ENCODE assay signal across 14 cellular contexts in the genomic region with DNA sequence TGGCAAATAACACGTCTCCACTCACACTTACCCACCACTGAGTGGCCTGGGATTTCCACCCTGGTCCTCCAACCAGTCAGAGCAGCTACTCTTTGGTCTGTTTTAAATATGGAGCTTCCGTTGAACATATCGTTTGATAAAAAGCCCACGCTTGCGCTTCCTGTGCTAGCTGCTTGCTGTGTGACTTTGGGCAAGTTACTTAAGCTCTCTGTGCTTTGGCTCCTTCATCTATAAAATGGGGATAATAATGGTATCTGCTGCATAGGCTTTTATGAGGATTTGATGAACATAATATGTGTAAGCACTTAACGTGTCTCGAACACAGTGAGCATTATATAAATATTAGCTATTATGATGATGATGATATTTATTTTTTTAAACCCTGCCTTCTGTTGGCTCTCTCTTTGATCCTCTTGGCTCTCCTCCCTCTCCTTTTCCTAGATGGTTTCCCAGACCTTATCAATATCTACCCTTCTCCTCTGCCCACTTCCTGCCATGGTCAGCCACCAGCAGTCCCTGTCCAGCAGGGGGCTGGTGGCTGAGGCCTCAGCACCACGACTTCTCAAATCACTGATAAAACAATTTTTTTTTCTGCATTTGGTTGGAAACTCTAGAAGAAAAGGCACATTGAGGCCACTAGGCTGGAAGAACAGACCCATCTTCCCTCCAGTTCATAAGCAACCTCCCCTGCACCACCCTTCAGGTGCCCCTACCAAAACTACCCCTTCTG.
DNase-seq lines count a peak whose midpoint lies in the region; ATAC-seq and TF ChIP-seq lines count a peak whose summit lies in the region.
"Had no signal": no experiment of that assay in that cellular context is flagged by ENCODE, and none has a peak within 500 bp of the region (broad histone marks: within the 10 kb centered on the region; RNA-seq: fewer than 3 reads in every experiment).

No MANE protein-coding gene starts in this region.

- H3K27ac Mint-ChIP-seq in osteocyte (ENCODE audit: unreplicated experiment): no peak overlapping the region
- H3K27ac Mint-ChIP-seq: naive thymus-derived CD8-positive, alpha-beta T cell; T-helper 17 cell had no signal

- no peaks in the 10 kb centered on the region for H3K36me3 Mint-ChIP-seq in osteocyte (ENCODE audit: unreplicated experiment)
- H3K36me3 Mint-ChIP-seq: naive thymus-derived CD8-positive, alpha-beta T cell had no signal

- H3K4me1 Mint-ChIP-seq in osteocyte (ENCODE audit: unreplicated experiment): peaks cover 25% of the 10 kb centered on the region
- H3K4me1 Mint-ChIP-seq: T-helper 17 cell had no signal

- TF ChIP-seq CTCF in GM12874 (IDR thresholded peaks at IDR 0.05; ENCODE audit: insufficient read depth, low read depth, low read length) (peak; percentile 10; the same call in 1 of the 2 replicates), epithelial cell of esophagus (IDR thresholded peaks at IDR 0.05; ENCODE audit: insufficient read depth, low read depth, low read length, missing control alignments) (peak; percentile 15), osteocyte (IDR thresholded peaks at IDR 0.05) (peak; percentile 33)

- H3K27me3 Mint-ChIP-seq in osteocyte (ENCODE audit: unreplicated experiment): peaks cover 37% of the 10 kb centered on the region

- no peak overlapping the region for H3K4me3 Mint-ChIP-seq in osteocyte (ENCODE audit: unreplicated experiment)
- H3K4me3 Mint-ChIP-seq: naive thymus-derived CD8-positive, alpha-beta T cell; T-helper 17 cell had no signal

- ATAC-seq in HG02678 (IDR thresholded peaks at IDR 0.05; ENCODE audit: unreplicated experiment): no peak
- ATAC-seq: naive thymus-derived CD8-positive, alpha-beta T cell; T-helper 17 cell had no signal

- H3K4me3 ChIP-seq in epithelial cell of esophagus (ENCODE audit: low read length): no peak overlapping the region

- in situ Hi-C loops in KBM-7 (cut with MboI; ENCODE audit: low pct_unique_long_range_greater_than_20kb, low sequenced_read_pairs): no loop called here

- DNase-seq in OCI-M1 (lab: John Stamatoyannopoulos, UW) (peak; percentile 3), epithelial cell of esophagus (ENCODE audit: low read depth) (no peak), osteocyte (ENCODE audit: extremely low spot score, unreplicated experiment) (no peak), SHP77 treated with DMSO at 0.1 percent for 48 hours (lab: John Stamatoyannopoulos, UW) (no peak), KBM-7 (no peak)
- DNase-seq: aorta; kidney; naive thymus-derived CD8-positive, alpha-beta T cell; NCI-H1092; NCI-H345; substantia nigra; T-helper 17 cell had no signal

- no peaks in the 10 kb centered on the region for H3K9me3 Mint-ChIP-seq in osteocyte (ENCODE audit: unreplicated experiment)
- H3K9me3 Mint-ChIP-seq: naive thymus-derived CD8-positive, alpha-beta T cell had no signal
